In genomic region chr5:164763211-164763610, GRCh38 we compare ENCODE assay signal across 32 cellular contexts.
"Had no signal": no experiment of that assay in that cellular context is flagged by ENCODE, and none has a peak within 500 bp of the region (broad histone marks: within the 10 kb centered on the region; RNA-seq: fewer than 3 reads in every experiment).

No MANE protein-coding gene starts in this region.

- H3K9ac ChIP-seq: neural progenitor cell, parathyroid adenoma had no signal

- H3K4me2 ChIP-seq: neural progenitor cell had no signal

- H3K4me3 ChIP-seq: gastrocnemius medialis, neural progenitor cell, psoas muscle, sigmoid colon, upper lobe of right lung had no signal

- H3K4me1 ChIP-seq: gastrocnemius medialis, neural progenitor cell, parathyroid adenoma, psoas muscle, upper lobe of right lung had no signal

- H3K36me3 ChIP-seq: brain microvascular endothelial cell, gastrocnemius medialis, neural progenitor cell, sigmoid colon, upper lobe of right lung had no signal

- DNase-seq: activated CD4-positive, alpha-beta memory T cell treated with anti-CD3 and anti-CD28 coated beads for 36 hours; activated CD4-positive, alpha-beta T cell treated with anti-CD3 and anti-CD28 coated beads, Interleukin-2, amount 10 ng/mL, durations not matched to agents 24 days and 14 days; activated CD4-positive, CD25-positive, alpha-beta regulatory T cell treated with anti-CD3 and anti-CD28 coated beads, Interleukin-2, amount 50 U/mL, for 72 hours; activated CD8-positive, alpha-beta memory T cell treated with anti-CD3 and anti-CD28 coated beads, Interleukin-2, amount 50 U/mL, for 48 hours; activated gamma-delta T cell treated with Interleukin-2 at 50 U/mL for 16 hours; activated naive CD4-positive, alpha-beta T cell treated with anti-CD3 and anti-CD28 coated beads, Interleukin-2, amount 50 U/mL, for 16 hours; activated T-cell treated with anti-CD3 and anti-CD28 coated beads, Interleukin-2, amount 50 U/mL, for 4 hours; amniotic stem cell; brain microvascular endothelial cell; caudate nucleus; cortex of kidney; effector memory CD8-positive, alpha-beta T cell; gastrocnemius medialis; glutamatergic neuron; left cardiac atrium; left ventricle myocardium superior; mammary epithelial cell; naive thymus-derived CD8-positive, alpha-beta T cell; occipital lobe; psoas muscle; sigmoid colon; small intestine; stimulated activated CD4-positive, alpha-beta T cell treated with anti-CD3 and anti-CD28 coated beads, Interleukin-4, amount 100 ng/mL, for 4 hours; stimulated activated CD8-positive, alpha-beta memory T cell treated with anti-CD3 and anti-CD28 coated beads, Interleukin-4, amount 100 ng/mL, for 48 hours; stimulated activated naive CD8-positive, alpha-beta T cell treated with anti-CD3 and anti-CD28 coated beads, Interleukin-15, amount 100 ng/mL, for 72 hours; substantia nigra; upper lobe of right lung had no signal

- H2AFZ ChIP-seq: neural progenitor cell, parathyroid adenoma had no signal

- H3K27ac ChIP-seq: brain microvascular endothelial cell, gastrocnemius medialis, neural progenitor cell, parathyroid adenoma, psoas muscle, sigmoid colon, upper lobe of right lung, VCaP had no signal

- ATAC-seq: activated T-cell treated with anti-CD3 and anti-CD28 coated beads, Interleukin-2, amount 50 U/mL, for 4 hours; activated T-helper 17 cell treated with anti-CD3 and anti-CD28 coated beads, Interleukin-2, amount 50 U/mL, for 72 hours; effector memory CD8-positive, alpha-beta T cell; gastrocnemius medialis; left cardiac atrium; left ventricle myocardium superior; naive thymus-derived CD8-positive, alpha-beta T cell; psoas muscle; stimulated activated memory B cell treated with anti-CD40 and anti-IgM and Interleukin-4, amounts not matched to agents 10 μg/mL and 1 μg/mL and 100 μg/mL, for 72 hours; stimulated activated naive CD8-positive, alpha-beta T cell treated with anti-CD3 and anti-CD28 coated beads, Interleukin-15, amount 100 ng/mL, for 72 hours; upper lobe of right lung had no signal

- H3K79me2 ChIP-seq: parathyroid adenoma had no signal

- H3K27me3 ChIP-seq: brain microvascular endothelial cell, gastrocnemius medialis, neural progenitor cell, sigmoid colon, upper lobe of right lung had no signal

- H3K9me3 ChIP-seq: gastrocnemius medialis, psoas muscle, sigmoid colon, upper lobe of right lung had no signal
